ENCODE assay signal across 2 cellular contexts in the genomic region with DNA sequence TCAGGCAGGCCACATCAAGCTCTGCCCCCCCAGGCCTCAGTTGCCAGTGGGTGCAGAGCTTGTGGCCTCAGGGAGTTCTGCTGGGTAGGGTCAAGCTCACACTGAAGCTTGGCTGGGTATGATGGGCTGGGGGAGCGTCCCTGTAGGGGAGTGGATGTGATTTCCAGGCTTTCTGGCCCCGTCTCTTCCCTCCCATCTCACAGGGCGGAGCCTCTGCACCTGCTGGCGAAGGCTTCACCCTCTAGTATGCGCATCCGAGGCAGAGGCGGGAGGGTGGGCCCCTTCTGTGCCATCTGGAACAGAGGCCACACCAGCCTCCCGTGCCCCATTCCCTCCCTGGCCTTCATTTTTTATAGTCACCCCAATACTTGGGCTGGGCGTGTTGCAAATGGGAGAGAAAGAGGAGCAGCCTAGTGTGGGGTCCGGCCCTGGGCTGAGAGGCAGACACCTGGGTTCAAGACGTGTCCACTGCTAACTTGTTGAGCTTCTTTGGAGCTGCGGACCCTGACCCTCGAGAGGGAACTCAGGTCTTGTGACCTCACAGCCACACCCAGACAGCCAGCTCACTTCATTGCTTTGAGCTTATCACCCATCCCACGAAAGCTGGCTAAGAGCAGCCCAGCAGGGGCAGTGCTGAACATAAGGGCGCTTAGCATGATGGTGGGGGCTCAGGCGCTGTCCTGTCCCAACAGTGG.
TF ChIP-seq lines count a peak whose summit lies in the region.

No MANE protein-coding gene starts in this region.

TF ChIP-seq in SK-N-SH, 30 proteins besides CTCF, POLR2A, EP300 and RAD21 (continued from another document):
- TF ChIP-seq USF1 (IDR thresholded peaks at IDR 0.05; ENCODE audit: borderline replicate concordance, low read depth) = no peak
- TF ChIP-seq ZBTB33 (IDR thresholded peaks at IDR 0.05; ENCODE audit: borderline replicate concordance, low read depth) = no peak
- TF ChIP-seq RXRA (IDR thresholded peaks at IDR 0.05; ENCODE audit: borderline replicate concordance, low read depth) = no peak
- TF ChIP-seq POLR2AphosphoS5 (IDR thresholded peaks at IDR 0.05; ENCODE audit: low read depth, low read length) = no peak
- TF ChIP-seq NFIC (IDR thresholded peaks at IDR 0.05; ENCODE audit: borderline replicate concordance) = no peak
- no peak for TF ChIP-seq ELF1 (IDR thresholded peaks at IDR 0.05)

TF ChIP-seq in SK-N-SH treated with all-trans-retinoic acid at 6 μM for 48 hours, 23 proteins besides CTCF, POLR2A, EP300 and RAD21 (continued from another document):
- TF ChIP-seq TSHZ2 (CRISPR knock-in tag; IDR thresholded peaks at IDR 0.05) = no peak
- no peak for TF ChIP-seq SNAI2 (CRISPR knock-in tag; IDR thresholded peaks at IDR 0.05)
- TF ChIP-seq PATZ1 (CRISPR knock-in tag; IDR thresholded peaks at IDR 0.05; ENCODE audit: borderline replicate concordance) = no peak
- no peak for TF ChIP-seq ZNF70 (CRISPR knock-in tag; IDR thresholded peaks at IDR 0.05)
- no peak for TF ChIP-seq ESRRG (CRISPR knock-in tag; IDR thresholded peaks at IDR 0.05)
- TF ChIP-seq OSR1 (CRISPR knock-in tag; IDR thresholded peaks at IDR 0.05) = no peak
- no peak for TF ChIP-seq RARB (CRISPR knock-in tag; IDR thresholded peaks at IDR 0.05)
- TF ChIP-seq GLIS3 (CRISPR knock-in tag; IDR thresholded peaks at IDR 0.05) = no peak
- no peak for TF ChIP-seq CSDC2 (CRISPR knock-in tag; IDR thresholded peaks at IDR 0.05)
TF ChIP-seq in SK-N-SH treated with all-trans-retinoic acid at 6 μM for 48 hours: peak in this region for 0.
